ENCODE assay signal across 7 cellular contexts in genomic region chr15:64096486-64097431, GRCh38. TPM values are rescaled to one million over a fixed set of nuclear protein-coding genes. Genes with fewer than 3 reads are reported as not detected.
DNase-seq lines count a peak whose midpoint lies in the region; ATAC-seq, FAIRE-seq and TF ChIP-seq lines count a peak whose summit lies in the region.

No MANE protein-coding gene starts in this region.

- CTCF ChIA-PET in HepG2 (lab: Yijun Ruan, JAX; ENCODE audit: low intra/inter-chr PET ratio, low total read pairs), result interaction anchor here (1.4 kb wide), 1 partner anchor 57 kb away, joined by 4 read pairs; no protein-coding TSS in a partner anchor

- in situ Hi-C loops in HepG2 (cut with HindIII; ENCODE audit: extremely low pct_ligation_motif_present, low pct_unique_long_range_greater_than_20kb), result loop anchor here (5.0 kb wide), 1 partner anchor 56 kb away; the partner anchor contains the start of gene SNX22

- FAIRE-seq in HepG2 (lab: Jason Lieb, UNC), result no peak

- no peaks in the 10 kb centered on the region; a peak in 2 of 5 replicates for H3K36me3 ChIP-seq in HepG2 (replicated peaks in 1 of 2; ENCODE audit: control insufficient read depth in 1 of 2, insufficient read depth in 2 of 2, low read length in 2 of 2)
- no peaks in the 10 kb centered on the region for H3K36me3 ChIP-seq in tibial nerve

- H3K79me2 ChIP-seq in HepG2 (ENCODE audit: insufficient read depth, low read length), result peaks cover 78% of the 10 kb centered on the region

- H3K27ac ChIP-seq in HepG2 (ENCODE audit: extremely low read length, insufficient read depth, low read length), result peak overlapping the region; percentile 74
- peak overlapping the region; percentile 82 to 95 (median 92) for H3K27ac ChIP-seq in tibial nerve

- no TSS peak for BruUV-seq in HepG2 (replicated peaks; lab: Mats Ljungman, UMichigan)

- H2AFZ ChIP-seq in HepG2 (ENCODE audit: low read length), result no peak overlapping the region

- H3K4me1 ChIP-seq in HepG2 (ENCODE audit: insufficient read depth, low read length) (peaks cover 65% of the 10 kb centered on the region), tibial nerve (peaks cover 0 to 77% (median 49%) of the 10 kb centered on the region in 4 donors)

- DNase-seq in ELR (ENCODE audit: low read depth), result peak; percentile 60
- DNase-seq in LoVo (ENCODE audit: low spot score), result peak; percentile 20
- peak; percentile 67 for DNase-seq in astrocyte of the hippocampus (ENCODE audit: low read depth, low spot score)
- no peak for DNase-seq in HepG2 (ENCODE audit: low spot score)
- DNase-seq in tibial nerve (ENCODE audit: low spot score in 2 of 2), result no peak
- no peak for DNase-seq in iPS-NIHi7 (ENCODE audit: extremely low spot score)
- DNase-seq in omental fat pad (ENCODE audit: low spot score), result no peak

- no peaks in the 10 kb centered on the region; a peak in 1 of 5 replicates for H3K27me3 ChIP-seq in HepG2 (ENCODE audit: control insufficient read depth in 1 of 2, insufficient read depth in 2 of 2, low read length in 2 of 2)
- H3K27me3 ChIP-seq in tibial nerve, result no peaks in the 10 kb centered on the region

- peak; percentile 4 for ATAC-seq in HepG2
- ATAC-seq in omental fat pad (ENCODE audit: low FRiP score), result no peak

- H3K9me3 ChIP-seq in HepG2 (ENCODE audit: low read length) (no peaks in the 10 kb centered on the region), tibial nerve (no peaks in the 10 kb centered on the region)

- POLR2A ChIA-PET in HepG2 (lab: Yijun Ruan, JAX), result interaction anchor here (1.3 to 1.9 kb wide), 6 partner anchors 15 to 66 kb away, joined by 3 to 12 read pairs (median 6); partner anchors contain the start of gene PPIB

- 0% methylated on average over 15 of the region's 24 CpGs for WGBS in HepG2 (ENCODE audit: low lambda C conversion rate)
- WGBS in tibial nerve, 2 donors, result 1 to 3% methylated on average over 24 of the region's 24 CpGs

- H4K20me1 ChIP-seq in HepG2 (ENCODE audit: insufficient read depth, low read length), result peaks cover 13% of the 10 kb centered on the region

- intact Hi-C loops in HepG2 (cut with micrococcal nuclease; ENCODE audit: unreplicated experiment), result loop anchor here (2.0 kb wide), 1 partner anchor 56 kb away; no protein-coding TSS in a partner anchor

- TF ChIP-seq CTCF in HepG2 (CRISPR knock-in tag; IDR thresholded peaks at IDR 0.05) (0 out of 2 replicates have a peak, but pooled peaks have one; percentile 26), tibial nerve (IDR thresholded peaks at IDR 0.05) (no peak), omental fat pad (IDR thresholded peaks at IDR 0.05) (no peak)

- H3K4me2 ChIP-seq in HepG2 (ENCODE audit: low read depth, low read length), result peak overlapping the region; percentile 87

- peak overlapping the region; percentile 81 to 97 (median 95) for H3K4me3 ChIP-seq in HepG2 (replicated peaks in 1 of 3; ENCODE audit: insufficient read depth in 1 of 3, low read depth in 2 of 3, low read length in 3 of 3)
- H3K4me3 ChIP-seq in tibial nerve, result peak overlapping the region; percentile 89 to 98 (median 96)

- TF ChIP-seq POLR2A in HepG2 (IDR thresholded peaks at IDR 0.05; ENCODE audit: insufficient read depth in 1 of 2, low read depth in 2 of 2, low read length in 2 of 2) (no peak), tibial nerve (IDR thresholded peaks at IDR 0.05) (no peak)

- TF ChIP-seq EP300 in HepG2 (IDR thresholded peaks at IDR 0.05; ENCODE audit: low read depth in 2 of 2, low read length in 2 of 2) (no peak), HepG2 (CRISPR knock-in tag; IDR thresholded peaks at IDR 0.05; ENCODE audit: borderline replicate concordance) (no peak), tibial nerve (IDR thresholded peaks at IDR 0.05) (no peak)

- peak overlapping the region; percentile 85 for H3K9ac ChIP-seq in HepG2 (ENCODE audit: insufficient read depth, low read depth, low read length)

- no peak for TF ChIP-seq RAD21 in HepG2 (CRISPR knock-in tag; IDR thresholded peaks at IDR 0.05)

RNA-seq across cellular contexts. Expression of gene SNX1, which starts 1.0 kb away (rescaled TPM):
- total RNA-seq in HepG2 (2016; rRNA removed; fragmentation: Illumina TruSeq; extraction: Trizol), result 29.3 and 58.2 TPM in 2 replicates
- total RNA-seq in HepG2 (2016; cell fraction: cytosol; rRNA removed; fragmentation: Illumina TruSeq; extraction: Trizol; ENCODE audit: low read depth), result 12.4 and 14.5 TPM in 2 replicates
- 28.7 and 54.5 TPM in 2 replicates for total RNA-seq in HepG2 (2016; cell fraction: insoluble cytoplasmic fraction; rRNA removed; fragmentation: Illumina TruSeq; extraction: Trizol)
- total RNA-seq in HepG2 (2016; cell fraction: membrane; rRNA removed; fragmentation: Illumina TruSeq; extraction: Trizol), result 20.0 and 22.0 TPM in 2 replicates
- total RNA-seq in HepG2 (2016; cell fraction: nucleus; rRNA removed; fragmentation: Illumina TruSeq; extraction: Trizol), result 37.1 and 41.6 TPM in 2 replicates
- polyA plus RNA-seq in HepG2 (2011; rRNA removed), result 60.1 and 63.5 TPM in 2 replicates
- 48.1 and 49.3 TPM in 2 replicates for polyA plus RNA-seq in HepG2 (2011; cell fraction: cytosol; rRNA removed)
- polyA plus RNA-seq in HepG2 (2011; cell fraction: nucleus; rRNA removed), result 116 and 118 TPM in 2 replicates
- polyA plus RNA-seq in HepG2 (2012), result 46.7 and 52.1 TPM in 2 replicates
- polyA plus RNA-seq in HepG2 (2016; cell fraction: cytosol; fragmentation: Illumina TruSeq; extraction: Trizol; ENCODE audit: low read depth), result 14.2 and 16.4 TPM in 2 replicates
- 117 and 119 TPM in 2 replicates for polyA plus RNA-seq in HepG2 (2016; cell fraction: insoluble cytoplasmic fraction; fragmentation: Illumina TruSeq; extraction: Trizol; ENCODE audit: low read depth)
- 22.7 and 27.4 TPM in 2 replicates for polyA plus RNA-seq in HepG2 (2016; cell fraction: membrane; fragmentation: Illumina TruSeq; extraction: Trizol; ENCODE audit: low read depth)
- polyA plus RNA-seq in HepG2 (2016; cell fraction: nucleus; fragmentation: Illumina TruSeq; extraction: Trizol; ENCODE audit: insufficient read depth, low read depth), result 118 and 124 TPM in 2 replicates
- polyA minus RNA-seq in HepG2 (2011; rRNA and poly(A)+ RNA removed; ENCODE audit: low replicate concordance), result 89.7 and 117 TPM in 2 replicates
- 36.7 and 43.3 TPM in 2 replicates for polyA minus RNA-seq in HepG2 (2011; cell fraction: cytosol; rRNA and poly(A)+ RNA removed)
- polyA minus RNA-seq in HepG2 (2011; cell fraction: nucleus; rRNA and poly(A)+ RNA removed), result 56.4 and 70.6 TPM in 2 replicates
- 100 to 1,000 TPM; 102 to 128 (median 108) TPM for total RNA-seq in tibial nerve
- 100 to 1,000 TPM; 104 to 125 (median 120) TPM for total RNA-seq in omental fat pad

RNA-seq across cellular contexts. Expression of gene CIAO2A, which starts 3.1 kb away (rescaled TPM):
- total RNA-seq in HepG2 (2016; rRNA removed; fragmentation: Illumina TruSeq; extraction: Trizol) (100 and 114 TPM in 2 replicates), tibial nerve (10 to 100 TPM; 22.9 to 46.9 (median 32.7) TPM), omental fat pad (10 to 100 TPM; 39.9 to 48.3 (median 40.5) TPM)
- 117 and 120 TPM in 2 replicates for total RNA-seq in HepG2 (2016; cell fraction: cytosol; rRNA removed; fragmentation: Illumina TruSeq; extraction: Trizol; ENCODE audit: low read depth)
- 104 and 128 TPM in 2 replicates for total RNA-seq in HepG2 (2016; cell fraction: insoluble cytoplasmic fraction; rRNA removed; fragmentation: Illumina TruSeq; extraction: Trizol)
- 188 and 189 TPM in 2 replicates for total RNA-seq in HepG2 (2016; cell fraction: membrane; rRNA removed; fragmentation: Illumina TruSeq; extraction: Trizol)
- 45.9 and 47.2 TPM in 2 replicates for total RNA-seq in HepG2 (2016; cell fraction: nucleus; rRNA removed; fragmentation: Illumina TruSeq; extraction: Trizol)
- polyA plus RNA-seq in HepG2 (2011; rRNA removed), result 60.7 and 83.0 TPM in 2 replicates
- polyA plus RNA-seq in HepG2 (2011; cell fraction: cytosol; rRNA removed), result 47.8 and 57.9 TPM in 2 replicates
- 10.1 and 17.2 TPM in 2 replicates for polyA plus RNA-seq in HepG2 (2011; cell fraction: nucleus; rRNA removed)
- polyA plus RNA-seq in HepG2 (2012), result 66.7 and 86.2 TPM in 2 replicates
- 136 and 156 TPM in 2 replicates for polyA plus RNA-seq in HepG2 (2016; cell fraction: cytosol; fragmentation: Illumina TruSeq; extraction: Trizol; ENCODE audit: low read depth)
- 144 and 157 TPM in 2 replicates for polyA plus RNA-seq in HepG2 (2016; cell fraction: insoluble cytoplasmic fraction; fragmentation: Illumina TruSeq; extraction: Trizol; ENCODE audit: low read depth)
- 185 and 196 TPM in 2 replicates for polyA plus RNA-seq in HepG2 (2016; cell fraction: membrane; fragmentation: Illumina TruSeq; extraction: Trizol; ENCODE audit: low read depth)
- polyA plus RNA-seq in HepG2 (2016; cell fraction: nucleus; fragmentation: Illumina TruSeq; extraction: Trizol; ENCODE audit: insufficient read depth, low read depth), result 78.4 and 88.1 TPM in 2 replicates
- 5.8 and 12.6 TPM in 2 replicates for polyA minus RNA-seq in HepG2 (2011; rRNA and poly(A)+ RNA removed; ENCODE audit: low replicate concordance)
- polyA minus RNA-seq in HepG2 (2011; cell fraction: cytosol; rRNA and poly(A)+ RNA removed), result 13.1 and 13.5 TPM in 2 replicates
- 11.3 and 13.7 TPM in 2 replicates for polyA minus RNA-seq in HepG2 (2011; cell fraction: nucleus; rRNA and poly(A)+ RNA removed)

RNA-seq across cellular contexts. Expression of gene DAPK2, which starts 50.5 kb away (rescaled TPM):
- total RNA-seq in HepG2 (2016; rRNA removed; fragmentation: Illumina TruSeq; extraction: Trizol), result 0.14 and 0.33 TPM in 2 replicates
- total RNA-seq in HepG2 (2016; cell fraction: cytosol; rRNA removed; fragmentation: Illumina TruSeq; extraction: Trizol; ENCODE audit: low read depth), result not detected in 2 replicates
- total RNA-seq in HepG2 (2016; cell fraction: insoluble cytoplasmic fraction; rRNA removed; fragmentation: Illumina TruSeq; extraction: Trizol), result 0.09 TPM in 1 of 2 replicates, not detected in the other
- not detected in 2 replicates for total RNA-seq in HepG2 (2016; cell fraction: membrane; rRNA removed; fragmentation: Illumina TruSeq; extraction: Trizol)
- total RNA-seq in HepG2 (2016; cell fraction: nucleus; rRNA removed; fragmentation: Illumina TruSeq; extraction: Trizol), result not detected in 2 replicates
- 0.63 and 1.3 TPM in 2 replicates for polyA plus RNA-seq in HepG2 (2011; rRNA removed)
- 0.43 and 1.0 TPM in 2 replicates for polyA plus RNA-seq in HepG2 (2011; cell fraction: cytosol; rRNA removed)
- 1.5 and 4.0 TPM in 2 replicates for polyA plus RNA-seq in HepG2 (2011; cell fraction: nucleus; rRNA removed)
- polyA plus RNA-seq in HepG2 (2012), result 1.0 and 1.1 TPM in 2 replicates
- polyA plus RNA-seq in HepG2 (2016; cell fraction: cytosol; fragmentation: Illumina TruSeq; extraction: Trizol; ENCODE audit: low read depth), result not detected in 2 replicates
- 0.14 TPM in 1 of 2 replicates, not detected in the other for polyA plus RNA-seq in HepG2 (2016; cell fraction: insoluble cytoplasmic fraction; fragmentation: Illumina TruSeq; extraction: Trizol; ENCODE audit: low read depth)
- polyA plus RNA-seq in HepG2 (2016; cell fraction: membrane; fragmentation: Illumina TruSeq; extraction: Trizol; ENCODE audit: low read depth), result not detected in 2 replicates
- polyA plus RNA-seq in HepG2 (2016; cell fraction: nucleus; fragmentation: Illumina TruSeq; extraction: Trizol; ENCODE audit: insufficient read depth, low read depth), result 0.13 and 0.64 TPM in 2 replicates
- 0.74 and 9.0 TPM in 2 replicates for polyA minus RNA-seq in HepG2 (2011; rRNA and poly(A)+ RNA removed; ENCODE audit: low replicate concordance)
- polyA minus RNA-seq in HepG2 (2011; cell fraction: cytosol; rRNA and poly(A)+ RNA removed), result 0.69 and 0.97 TPM in 2 replicates
- polyA minus RNA-seq in HepG2 (2011; cell fraction: nucleus; rRNA and poly(A)+ RNA removed), result 1.5 and 2.6 TPM in 2 replicates
- total RNA-seq in tibial nerve, result 10 to 100 TPM; 28.9 to 75.9 (median 56.7) TPM
- total RNA-seq in omental fat pad, result 10 to 100 TPM; 12.0 to 49.8 (median 25.6) TPM

RNA-seq across cellular contexts. Expression of gene SNX22, which starts 54.8 kb away (rescaled TPM):
- total RNA-seq in HepG2 (2016; rRNA removed; fragmentation: Illumina TruSeq; extraction: Trizol) (3.1 and 5.5 TPM in 2 replicates), tibial nerve (10 to 100 TPM in 3 of 4 donors, 1 to 10 TPM in 1; 1.2 to 45.9 (median 28.7) TPM), omental fat pad (1 to 10 TPM in 2 of 4 donors, under 1 TPM in 1, not detected in 1; 0.38 to 2.6 (median 1.2) TPM)
- 1.2 TPM in 2 replicates for total RNA-seq in HepG2 (2016; cell fraction: cytosol; rRNA removed; fragmentation: Illumina TruSeq; extraction: Trizol; ENCODE audit: low read depth)
- 3.8 and 4.8 TPM in 2 replicates for total RNA-seq in HepG2 (2016; cell fraction: insoluble cytoplasmic fraction; rRNA removed; fragmentation: Illumina TruSeq; extraction: Trizol)
- total RNA-seq in HepG2 (2016; cell fraction: membrane; rRNA removed; fragmentation: Illumina TruSeq; extraction: Trizol), result 1.7 and 2.0 TPM in 2 replicates
- total RNA-seq in HepG2 (2016; cell fraction: nucleus; rRNA removed; fragmentation: Illumina TruSeq; extraction: Trizol), result 5.3 and 5.7 TPM in 2 replicates
- 2.3 and 2.4 TPM in 2 replicates for polyA plus RNA-seq in HepG2 (2011; rRNA removed)
- 1.00 and 1.3 TPM in 2 replicates for polyA plus RNA-seq in HepG2 (2011; cell fraction: cytosol; rRNA removed)
- polyA plus RNA-seq in HepG2 (2011; cell fraction: nucleus; rRNA removed), result 10.3 and 12.4 TPM in 2 replicates
- polyA plus RNA-seq in HepG2 (2012), result 2.3 and 2.6 TPM in 2 replicates
- 1.4 TPM in 2 replicates for polyA plus RNA-seq in HepG2 (2016; cell fraction: cytosol; fragmentation: Illumina TruSeq; extraction: Trizol; ENCODE audit: low read depth)
- polyA plus RNA-seq in HepG2 (2016; cell fraction: insoluble cytoplasmic fraction; fragmentation: Illumina TruSeq; extraction: Trizol; ENCODE audit: low read depth), result 3.3 and 4.2 TPM in 2 replicates
- polyA plus RNA-seq in HepG2 (2016; cell fraction: membrane; fragmentation: Illumina TruSeq; extraction: Trizol; ENCODE audit: low read depth), result 1.9 and 2.2 TPM in 2 replicates
- 11.9 and 12.0 TPM in 2 replicates for polyA plus RNA-seq in HepG2 (2016; cell fraction: nucleus; fragmentation: Illumina TruSeq; extraction: Trizol; ENCODE audit: insufficient read depth, low read depth)
- 0.68 and 5.4 TPM in 2 replicates for polyA minus RNA-seq in HepG2 (2011; rRNA and poly(A)+ RNA removed; ENCODE audit: low replicate concordance)
- 0.40 and 1.1 TPM in 2 replicates for polyA minus RNA-seq in HepG2 (2011; cell fraction: cytosol; rRNA and poly(A)+ RNA removed)
- polyA minus RNA-seq in HepG2 (2011; cell fraction: nucleus; rRNA and poly(A)+ RNA removed), result 7.0 TPM in 2 replicates

Comparison
In these comparisons a context has a peak if more than half of its experiments do, and no peak if none do; other contexts are left out.
1. DNase-seq: peak in ELR (single experiment), LoVo (single experiment) and astrocyte of the hippocampus (single experiment); none in HepG2 (single experiment), tibial nerve (0 of 2), iPS-NIHi7 (single experiment) and omental fat pad (single experiment).
2. RNA of gene DAPK2, which starts 50.5 kb away (total RNA-seq): 28.9 to 75.9 TPM in tibial nerve and 12.0 to 49.8 TPM in omental fat pad; 0.09 to 0.33 TPM in HepG2; every median in the first group is over 4 times any median in the second.